Comparison of ENCODE assay signal across 13 cellular contexts in the genomic region with DNA sequence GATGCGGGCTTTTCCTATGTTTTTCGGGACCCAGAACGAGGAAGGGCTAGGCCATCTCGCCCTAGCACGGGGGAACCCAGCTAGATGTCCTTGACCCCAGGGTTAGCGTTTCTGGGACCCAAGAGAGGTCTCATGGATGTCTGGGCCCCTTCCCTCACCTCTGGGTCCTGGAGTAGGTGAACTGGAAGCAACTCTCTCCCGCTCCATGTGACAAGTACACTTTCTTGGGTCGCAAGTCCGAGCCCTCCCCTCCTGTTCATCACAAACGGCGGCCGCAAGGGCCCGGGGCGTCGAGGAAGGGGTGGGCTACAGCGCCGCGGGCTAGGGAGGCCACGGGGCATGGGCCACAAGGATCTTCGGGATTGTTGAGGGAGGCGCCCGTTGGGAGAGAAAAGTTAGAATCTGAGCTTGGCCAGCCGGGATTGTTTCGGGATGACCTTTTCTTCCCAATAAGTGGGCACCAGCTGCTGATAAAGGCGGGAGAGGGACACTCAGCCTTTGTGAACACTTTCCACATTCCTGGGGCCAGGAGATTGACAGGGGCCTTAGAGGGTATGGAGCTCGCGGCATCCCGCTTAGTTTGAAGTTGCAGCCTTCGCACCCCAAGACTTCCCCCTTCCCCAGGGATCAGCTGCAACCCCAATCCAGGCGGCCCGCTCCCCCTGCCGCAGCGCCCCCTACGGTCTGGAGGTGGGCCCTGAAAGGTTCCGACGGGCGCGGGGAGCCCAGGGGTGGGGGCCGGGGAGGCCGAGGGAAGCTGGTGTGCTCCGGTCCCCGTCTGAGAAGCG.
DNase-seq lines count a peak whose midpoint lies in the region; ATAC-seq and TF ChIP-seq lines count a peak whose summit lies in the region.
"Had no signal": no experiment of that assay in that cellular context is flagged by ENCODE, and none has a peak within 500 bp of the region (broad histone marks: within the 10 kb centered on the region; RNA-seq: fewer than 3 reads in every experiment).

No MANE protein-coding gene starts in this region.

- H3K27me3 Mint-ChIP-seq in GM23338 (ENCODE audit: insufficient read depth, low read depth, poor library complexity) = peaks cover 47% of the 10 kb centered on the region
- H3K27me3 Mint-ChIP-seq in endothelial cell (ENCODE audit: unreplicated experiment) = no peaks in the 10 kb centered on the region
- H3K27me3 Mint-ChIP-seq in neural progenitor cell (ENCODE audit: insufficient read depth, low read depth) = peaks cover 6% of the 10 kb centered on the region

- CTCF ChIA-PET in A673 (lab: Charles Lee) = no interaction called here

- H3K9me2 ChIP-seq in GM23338 (ENCODE audit: insufficient read depth) = no peaks in the 10 kb centered on the region

- no peak overlapping the region for H3K4me3 ChIP-seq in A673 (ENCODE audit: low read depth, low read length, poor library complexity, severe bottlenecking)
- H3K4me3 ChIP-seq in GM23338 = peak overlapping the region; percentile 66
- peak overlapping the region; percentile 46 for H3K4me3 ChIP-seq in neural progenitor cell

- H3K27ac Mint-ChIP-seq in GM23338 = no peak overlapping the region
- H3K27ac Mint-ChIP-seq in endothelial cell (ENCODE audit: unreplicated experiment) = no peak overlapping the region
- peak overlapping the region; percentile 97 for H3K27ac Mint-ChIP-seq in neural progenitor cell

- BruUV-seq in A673 (replicated peaks; lab: Mats Ljungman, UMichigan) = no TSS peak

- H3K27ac ChIP-seq in A673 (ENCODE audit: low read depth, low read length, poor library complexity, severe bottlenecking) = no peak overlapping the region
- H3K27ac ChIP-seq in GM23338 (ENCODE audit: low read depth) = no peak overlapping the region
- H3K27ac ChIP-seq in neural progenitor cell = no peak overlapping the region
- H3K27ac ChIP-seq: thyroid gland had no signal

- H3K79me2 ChIP-seq in GM23338 (replicated peaks; ENCODE audit: insufficient read depth) (no peaks in the 10 kb centered on the region), neural progenitor cell (ENCODE audit: low read depth) (no peaks in the 10 kb centered on the region)

- H3K4me1 Mint-ChIP-seq in GM23338 = peaks cover 39% of the 10 kb centered on the region
- H3K4me1 Mint-ChIP-seq in endothelial cell (ENCODE audit: unreplicated experiment) = peaks cover 11% of the 10 kb centered on the region
- H3K4me1 Mint-ChIP-seq in neural progenitor cell = peaks cover 75% of the 10 kb centered on the region

- ATAC-seq in GM23338 (peak; percentile 31), GM21529 (IDR thresholded peaks at IDR 0.05; ENCODE audit: unreplicated experiment) (no peak), HG02840 (IDR thresholded peaks at IDR 0.05; ENCODE audit: low FRiP score, unreplicated experiment) (no peak)
- ATAC-seq: activated CD4-positive, CD25-positive, alpha-beta regulatory T cell treated with anti-CD3 and anti-CD28 coated beads, Interleukin-2, amount 50 U/mL, for 24 hours had no signal

- H2AFZ ChIP-seq in GM23338 (peak overlapping the region; percentile 43; the same call in 1 of the 2 replicates), neural progenitor cell (replicated peaks) (peak overlapping the region; percentile 39)

- H3F3A ChIP-seq in GM23338 (replicated peaks; ENCODE audit: low read depth) (0 out of 2 replicates have a peak, but pooled peaks cover 3% of the 10 kb centered on the region), neural progenitor cell (ENCODE audit: low read depth) (peaks cover 22% of the 10 kb centered on the region)

- TF ChIP-seq CTCF in A673 (conservative IDR thresholded peaks at IDR 0.05; ENCODE audit: low read depth, low read length) = peak; percentile 38; the same call in 1 of the 2 replicates
- peak; percentile 53 to 62 for TF ChIP-seq CTCF in GM23338 (conservative IDR thresholded peaks at IDR 0.05; ENCODE audit: low read depth in 2 of 2)
- TF ChIP-seq CTCF in endothelial cell (IDR thresholded peaks at IDR 0.05; ENCODE audit: unreplicated experiment) = no peak
- peak; percentile 54 for TF ChIP-seq CTCF in neural progenitor cell (IDR thresholded peaks at IDR 0.05)

- H3K36me3 ChIP-seq in A673 (ENCODE audit: insufficient read depth, low read length, poor library complexity, severe bottlenecking) (no peaks in the 10 kb centered on the region), GM23338 (ENCODE audit: insufficient read depth) (no peaks in the 10 kb centered on the region), neural progenitor cell (no peaks in the 10 kb centered on the region)
- H3K36me3 ChIP-seq: thyroid gland had no signal

- H3K4me3 Mint-ChIP-seq in GM23338 (peak overlapping the region; percentile 74), endothelial cell (ENCODE audit: unreplicated experiment) (peak overlapping the region; percentile 37), neural progenitor cell (peak overlapping the region; percentile 86)

- no peak overlapping the region for H3K9ac ChIP-seq in neural progenitor cell

- intact Hi-C loops in A673 (cut with micrococcal nuclease; ENCODE audit: unreplicated experiment) = loop anchor here (5.0 kb wide), 1 partner anchor 138 kb away; the partner anchor contains the start of gene ZIC3

- H3K36me3 Mint-ChIP-seq in GM23338 (ENCODE audit: low read depth) (no peaks in the 10 kb centered on the region), endothelial cell (ENCODE audit: low read depth, unreplicated experiment) (no peaks in the 10 kb centered on the region), neural progenitor cell (peaks cover 4% of the 10 kb centered on the region)
- H3K36me3 Mint-ChIP-seq: IgD-negative memory B cell had no signal

- DNase-seq in A673 (ENCODE audit: low spot score) (peak; percentile 17), GM23338 (ENCODE audit: low spot score) (peak; percentile 69), endothelial cell (ENCODE audit: low spot score) (peak; percentile 42), neural progenitor cell (ENCODE audit: low spot score) (peak; percentile 64), DMS 273 treated with DMSO at 0.1 percent for 48 hours (lab: John Stamatoyannopoulos, UW) (no peak), HCEC 1CT (no peak)
- DNase-seq: amygdala; stimulated activated CD4-positive, alpha-beta T cell treated with anti-CD3 and anti-CD28 coated beads, Interleukin-2, amount 100 ng/mL, for 24 hours; thyroid gland had no signal

- H3K9me3 ChIP-seq in A673 (ENCODE audit: low read depth, low read length, poor library complexity, severe bottlenecking) (no peaks in the 10 kb centered on the region), neural progenitor cell (ENCODE audit: low read depth) (no peaks in the 10 kb centered on the region)
- H3K9me3 ChIP-seq: thyroid gland had no signal

- H3K27me3 ChIP-seq in A673 (replicated peaks; ENCODE audit: insufficient read depth, low read depth, low read length, poor library complexity) (peaks cover 39% of the 10 kb centered on the region), GM23338 (ENCODE audit: insufficient read depth) (peaks cover 59% of the 10 kb centered on the region), neural progenitor cell (peaks cover 61% of the 10 kb centered on the region)

- H3K9me3 Mint-ChIP-seq in GM23338 = no peaks in the 10 kb centered on the region; the same call in 2 of the 3 replicates
- H3K9me3 Mint-ChIP-seq in endothelial cell (ENCODE audit: unreplicated experiment) = no peaks in the 10 kb centered on the region
- H3K9me3 Mint-ChIP-seq in neural progenitor cell = peaks cover 6% of the 10 kb centered on the region

- H4K20me1 ChIP-seq in GM23338 (replicated peaks; ENCODE audit: insufficient read depth) (no peaks in the 10 kb centered on the region), neural progenitor cell (ENCODE audit: low read depth) (peaks cover 7% of the 10 kb centered on the region)

- POLR2A ChIA-PET in A673 (lab: Charles Lee; ENCODE audit: low non-redundant PET) = no interaction called here

- H3K4me1 ChIP-seq in A673 (ENCODE audit: insufficient read depth, low read length, poor library complexity, severe bottlenecking) = no peaks in the 10 kb centered on the region
- peaks cover 18% of the 10 kb centered on the region for H3K4me1 ChIP-seq in GM23338 (ENCODE audit: insufficient read depth)
- peaks cover 32% of the 10 kb centered on the region for H3K4me1 ChIP-seq in neural progenitor cell

- peak overlapping the region; percentile 88 for H3K4me2 ChIP-seq in GM23338
- H3K4me2 ChIP-seq in neural progenitor cell = peak overlapping the region; percentile 80

TF ChIP-seq in GM23338, 12 proteins besides CTCF, POLR2A, EP300 and RAD21 (continues in another document):
- TF ChIP-seq JUNB (IDR thresholded peaks at IDR 0.05; ENCODE audit: unreplicated experiment) (no peak), POLR2AphosphoS5 (IDR thresholded peaks at IDR 0.05; ENCODE audit: low read depth) (no peak), NANOG (IDR thresholded peaks at IDR 0.05; ENCODE audit: borderline replicate concordance) (no peak), STAT1 (IDR thresholded peaks at IDR 0.05; ENCODE audit: unreplicated experiment) (no peak)
- TF ChIP-seq, protein P1, sequence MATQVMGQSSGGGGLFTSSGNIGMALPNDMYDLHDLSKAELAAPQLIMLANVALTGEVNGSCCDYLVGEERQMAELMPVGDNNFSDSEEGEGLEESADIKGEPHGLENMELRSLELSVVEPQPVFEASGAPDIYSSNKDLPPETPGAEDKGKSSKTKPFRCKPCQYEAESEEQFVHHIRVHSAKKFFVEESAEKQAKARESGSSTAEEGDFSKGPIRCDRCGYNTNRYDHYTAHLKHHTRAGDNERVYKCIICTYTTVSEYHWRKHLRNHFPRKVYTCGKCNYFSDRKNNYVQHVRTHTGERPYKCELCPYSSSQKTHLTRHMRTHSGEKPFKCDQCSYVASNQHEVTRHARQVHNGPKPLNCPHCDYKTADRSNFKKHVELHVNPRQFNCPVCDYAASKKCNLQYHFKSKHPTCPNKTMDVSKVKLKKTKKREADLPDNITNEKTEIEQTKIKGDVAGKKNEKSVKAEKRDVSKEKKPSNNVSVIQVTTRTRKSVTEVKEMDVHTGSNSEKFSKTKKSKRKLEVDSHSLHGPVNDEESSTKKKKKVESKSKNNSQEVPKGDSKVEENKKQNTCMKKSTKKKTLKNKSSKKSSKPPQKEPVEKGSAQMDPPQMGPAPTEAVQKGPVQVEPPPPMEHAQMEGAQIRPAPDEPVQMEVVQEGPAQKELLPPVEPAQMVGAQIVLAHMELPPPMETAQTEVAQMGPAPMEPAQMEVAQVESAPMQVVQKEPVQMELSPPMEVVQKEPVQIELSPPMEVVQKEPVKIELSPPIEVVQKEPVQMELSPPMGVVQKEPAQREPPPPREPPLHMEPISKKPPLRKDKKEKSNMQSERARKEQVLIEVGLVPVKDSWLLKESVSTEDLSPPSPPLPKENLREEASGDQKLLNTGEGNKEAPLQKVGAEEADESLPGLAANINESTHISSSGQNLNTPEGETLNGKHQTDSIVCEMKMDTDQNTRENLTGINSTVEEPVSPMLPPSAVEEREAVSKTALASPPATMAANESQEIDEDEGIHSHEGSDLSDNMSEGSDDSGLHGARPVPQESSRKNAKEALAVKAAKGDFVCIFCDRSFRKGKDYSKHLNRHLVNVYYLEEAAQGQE (IDR thresholded peaks at IDR 0.05; ENCODE audit: unreplicated experiment) = no peak

Comparison
In these comparisons a context has a peak if more than half of its experiments do, and no peak if none do; other contexts are left out.
1. DNase-seq: peak in A673 (single experiment), GM23338 (single experiment), endothelial cell (single experiment) and neural progenitor cell (single experiment); none in DMS 273 treated with DMSO at 0.1 percent for 48 hours (single experiment) and HCEC 1CT (single experiment).
2. Peak in every context shown above with its lines, with median percentiles within 50 percentile points of each other: H3K4me3 Mint-ChIP-seq.